ENCODE assay signal across 8 cellular contexts in the genomic region with DNA sequence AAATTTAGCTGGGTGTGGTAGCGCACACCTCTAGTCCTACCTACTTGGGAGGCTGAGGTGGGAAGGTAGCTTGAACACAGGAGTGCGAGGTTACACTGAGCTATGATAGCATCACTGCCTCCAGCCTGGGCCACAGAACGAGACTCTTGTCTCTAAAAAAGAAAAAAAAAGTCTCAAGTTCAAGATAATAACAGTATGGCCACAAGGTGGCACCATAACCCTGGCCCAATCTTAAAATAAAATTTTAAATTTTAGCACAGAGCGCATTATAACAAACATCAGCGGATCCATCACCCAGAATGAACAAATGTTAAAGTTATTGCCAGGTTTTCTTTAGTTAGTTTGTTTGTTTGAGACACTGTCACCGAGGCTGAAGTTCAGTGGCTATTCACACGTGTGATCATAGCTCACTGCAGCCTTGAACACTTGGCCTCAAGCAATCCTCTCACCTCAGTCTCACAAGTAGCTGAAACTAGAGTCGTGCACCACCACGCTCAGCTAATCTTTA. TPM values are rescaled to one million over a fixed set of nuclear protein-coding genes. Genes with fewer than 3 reads are reported as not detected.
DNase-seq lines count a peak whose midpoint lies in the region; ATAC-seq, FAIRE-seq and TF ChIP-seq lines count a peak whose summit lies in the region.

No MANE protein-coding gene starts in this region.

- TF ChIP-seq EP300 in A549 (IDR thresholded peaks at IDR 0.05): no peak

- no peaks in the 10 kb centered on the region for H3K36me3 ChIP-seq in adrenal gland (replicated peaks in 1 of 2)
- H3K36me3 ChIP-seq in uterus: no peaks in the 10 kb centered on the region

- TF ChIP-seq RAD21 in A549 (conservative IDR thresholded peaks at IDR 0.05 in 1 of 2, IDR thresholded peaks at IDR 0.05 in 1 of 2): peak; percentile 62 to 64

- in situ Hi-C loops in G401 (cut with HindIII; ENCODE audit: low sequenced_read_pairs): no loop called here

- no peak overlapping the region for H3K27ac ChIP-seq in A549
- H3K27ac ChIP-seq in adrenal gland: no peak overlapping the region
- H3K27ac ChIP-seq in uterus: no peak overlapping the region

- WGBS in A549 (ENCODE audit: missing lambda C conversion rate): 2% methylated on average over 9 of the region's 9 CpGs
- WGBS in adrenal gland, 4 donors: 6 to 12% (median 10%) methylated on average over 9 of the region's 9 CpGs

- H3K9me3 ChIP-seq in A549 (no peaks in the 10 kb centered on the region), adrenal gland (replicated peaks in 1 of 3) (no peaks in the 10 kb centered on the region), uterus (no peaks in the 10 kb centered on the region)

- peak; percentile 76 for TF ChIP-seq CTCF in A549 (IDR thresholded peaks at IDR 0.05)
- peak; percentile 58 to 80 (median 67) for TF ChIP-seq CTCF in adrenal gland (IDR thresholded peaks at IDR 0.05)
- TF ChIP-seq CTCF in uterus (IDR thresholded peaks at IDR 0.05): peak; percentile 57 to 77 (median 68)

- intact Hi-C loops in adrenal gland (cut with DNase I): loop anchor here in 1 of 2 donors (2.0 kb wide), 1 partner anchor 43 kb away; no protein-coding TSS in a partner anchor
- intact Hi-C loops in uterus (cut with DNase I; ENCODE audit: low total_unique reads): no loop called here

- no peak overlapping the region for H3K4me2 ChIP-seq in A549

- no peak for FAIRE-seq in A549 (lab: Jason Lieb, UNC)

- H3K4me3 ChIP-seq in A549: no peak overlapping the region
- no peak overlapping the region for H3K4me3 ChIP-seq in adrenal gland
- no peak overlapping the region for H3K4me3 ChIP-seq in uterus

- H3K27me3 ChIP-seq in adrenal gland (peaks cover 30% of the 10 kb centered on the region), uterus (peaks cover 9 to 16% of the 10 kb centered on the region in 2 donors)

- CTCF ChIA-PET in A549 (lab: Yijun Ruan, JAX): interaction anchor here (0.6 to 4.9 kb wide), 32 partner anchors 8 to 559 kb away, joined by 3 to 45 read pairs (median 4); no protein-coding TSS in a partner anchor

- ATAC-seq in A549: no peak

- DNase-seq in A549 (ENCODE audit: low read depth in 1 of 2, low spot score in 1 of 2): peak in 1 of 2 experiments; percentile 35
- peak; percentile 47 for DNase-seq in G401 (ENCODE audit: low spot score)
- DNase-seq in NCI-H69 (lab: John Stamatoyannopoulos, UW): peak; percentile 30
- peak in 3 of 7 donors; percentile 58 to 64 (median 61) for DNase-seq in adrenal gland
- DNase-seq in kidney tubule cell (ENCODE audit: low spot score): peak; percentile 51
- DNase-seq in uterus: no peak
- no peak for DNase-seq in ecto neural progenitor cell (ENCODE audit: low spot score)
- DNase-seq in GM19238 (ENCODE audit: insufficient read length, low spot score): no peak

- POLR2A ChIA-PET in A549 (lab: Yijun Ruan, JAX): no interaction called here

- H3K4me1 ChIP-seq in A549 (peaks cover 7% of the 10 kb centered on the region; the same call in 1 of the 3 replicates), adrenal gland (replicated peaks in 1 of 2) (peaks cover 2 to 3% of the 10 kb centered on the region in 2 donors), uterus (peaks cover 0 to 13% of the 10 kb centered on the region in 2 donors)

- TF ChIP-seq POLR2A in A549 (IDR thresholded peaks at IDR 0.05; ENCODE audit: low read length): no peak
- no peak for TF ChIP-seq POLR2A in adrenal gland (IDR thresholded peaks at IDR 0.05)
- TF ChIP-seq POLR2A in uterus (IDR thresholded peaks at IDR 0.05): no peak

TF ChIP-seq in A549, 52 proteins besides CTCF, POLR2A, EP300 and RAD21:
- TF ChIP-seq, protein P1, sequence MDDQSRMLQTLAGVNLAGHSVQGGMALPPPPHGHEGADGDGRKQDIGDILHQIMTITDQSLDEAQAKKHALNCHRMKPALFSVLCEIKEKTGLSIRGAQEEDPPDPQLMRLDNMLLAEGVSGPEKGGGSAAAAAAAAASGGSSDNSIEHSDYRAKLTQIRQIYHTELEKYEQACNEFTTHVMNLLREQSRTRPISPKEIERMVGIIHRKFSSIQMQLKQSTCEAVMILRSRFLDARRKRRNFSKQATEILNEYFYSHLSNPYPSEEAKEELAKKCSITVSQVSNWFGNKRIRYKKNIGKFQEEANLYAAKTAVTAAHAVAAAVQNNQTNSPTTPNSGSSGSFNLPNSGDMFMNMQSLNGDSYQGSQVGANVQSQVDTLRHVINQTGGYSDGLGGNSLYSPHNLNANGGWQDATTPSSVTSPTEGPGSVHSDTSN (IDR thresholded peaks at IDR 0.05): no peak
- TF ChIP-seq, protein P2, sequence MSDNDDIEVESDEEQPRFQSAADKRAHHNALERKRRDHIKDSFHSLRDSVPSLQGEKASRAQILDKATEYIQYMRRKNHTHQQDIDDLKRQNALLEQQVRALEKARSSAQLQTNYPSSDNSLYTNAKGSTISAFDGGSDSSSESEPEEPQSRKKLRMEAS (IDR thresholded peaks at IDR 0.05): no peak
- TF ChIP-seq ZC3H11A (IDR thresholded peaks at IDR 0.05): no peak
- TF ChIP-seq FOXS1 (CRISPR knock-in tag; IDR thresholded peaks at IDR 0.05): no peak
- TF ChIP-seq, protein P3, sequence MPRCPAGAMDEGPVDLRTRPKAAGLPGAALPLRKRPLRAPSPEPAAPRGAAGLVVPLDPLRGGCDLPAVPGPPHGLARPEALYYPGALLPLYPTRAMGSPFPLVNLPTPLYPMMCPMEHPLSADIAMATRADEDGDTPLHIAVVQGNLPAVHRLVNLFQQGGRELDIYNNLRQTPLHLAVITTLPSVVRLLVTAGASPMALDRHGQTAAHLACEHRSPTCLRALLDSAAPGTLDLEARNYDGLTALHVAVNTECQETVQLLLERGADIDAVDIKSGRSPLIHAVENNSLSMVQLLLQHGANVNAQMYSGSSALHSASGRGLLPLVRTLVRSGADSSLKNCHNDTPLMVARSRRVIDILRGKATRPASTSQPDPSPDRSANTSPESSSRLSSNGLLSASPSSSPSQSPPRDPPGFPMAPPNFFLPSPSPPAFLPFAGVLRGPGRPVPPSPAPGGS (IDR thresholded peaks at IDR 0.05): no peak
- TF ChIP-seq, protein P4, sequence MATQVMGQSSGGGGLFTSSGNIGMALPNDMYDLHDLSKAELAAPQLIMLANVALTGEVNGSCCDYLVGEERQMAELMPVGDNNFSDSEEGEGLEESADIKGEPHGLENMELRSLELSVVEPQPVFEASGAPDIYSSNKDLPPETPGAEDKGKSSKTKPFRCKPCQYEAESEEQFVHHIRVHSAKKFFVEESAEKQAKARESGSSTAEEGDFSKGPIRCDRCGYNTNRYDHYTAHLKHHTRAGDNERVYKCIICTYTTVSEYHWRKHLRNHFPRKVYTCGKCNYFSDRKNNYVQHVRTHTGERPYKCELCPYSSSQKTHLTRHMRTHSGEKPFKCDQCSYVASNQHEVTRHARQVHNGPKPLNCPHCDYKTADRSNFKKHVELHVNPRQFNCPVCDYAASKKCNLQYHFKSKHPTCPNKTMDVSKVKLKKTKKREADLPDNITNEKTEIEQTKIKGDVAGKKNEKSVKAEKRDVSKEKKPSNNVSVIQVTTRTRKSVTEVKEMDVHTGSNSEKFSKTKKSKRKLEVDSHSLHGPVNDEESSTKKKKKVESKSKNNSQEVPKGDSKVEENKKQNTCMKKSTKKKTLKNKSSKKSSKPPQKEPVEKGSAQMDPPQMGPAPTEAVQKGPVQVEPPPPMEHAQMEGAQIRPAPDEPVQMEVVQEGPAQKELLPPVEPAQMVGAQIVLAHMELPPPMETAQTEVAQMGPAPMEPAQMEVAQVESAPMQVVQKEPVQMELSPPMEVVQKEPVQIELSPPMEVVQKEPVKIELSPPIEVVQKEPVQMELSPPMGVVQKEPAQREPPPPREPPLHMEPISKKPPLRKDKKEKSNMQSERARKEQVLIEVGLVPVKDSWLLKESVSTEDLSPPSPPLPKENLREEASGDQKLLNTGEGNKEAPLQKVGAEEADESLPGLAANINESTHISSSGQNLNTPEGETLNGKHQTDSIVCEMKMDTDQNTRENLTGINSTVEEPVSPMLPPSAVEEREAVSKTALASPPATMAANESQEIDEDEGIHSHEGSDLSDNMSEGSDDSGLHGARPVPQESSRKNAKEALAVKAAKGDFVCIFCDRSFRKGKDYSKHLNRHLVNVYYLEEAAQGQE (IDR thresholded peaks at IDR 0.05): no peak
- peak; percentile 31; the same call in 1 of the 3 replicates for TF ChIP-seq SMC3 (IDR thresholded peaks at IDR 0.05)
- TF ChIP-seq CBX2 (IDR thresholded peaks at IDR 0.05; ENCODE audit: borderline replicate concordance, low read depth): no peak

RNA-seq across cellular contexts. Expression of a gene that starts 2.9 kb away (rescaled TPM):
- polyA plus RNA-seq in A549 (2011; rRNA removed) (0.04 TPM in 1 of 2 replicates, not detected in the other), A549 (2017; fragmentation: RNase III; extraction: RNeasy Plus Mini Kit Qiagen cat#74134 plus additional on column Dnase treatment) (0.13 to 0.30 TPM (median 0.21 TPM) in 3 replicates), adrenal gland (not detected)
- 0.09 TPM in 2 replicates for polyA plus RNA-seq in A549 (2012; cell fraction: cytosol; rRNA removed)
- 0.05 and 0.25 TPM in 2 replicates for polyA plus RNA-seq in A549 (2012; cell fraction: nucleus; rRNA removed)
- polyA minus RNA-seq in A549 (2011; rRNA and poly(A)+ RNA removed): not detected in 2 replicates
- total RNA-seq in G401 (2014; rRNA removed; shearing (Covaris generic)): 0.14 and 0.62 TPM in 2 replicates
- total RNA-seq in adrenal gland (not detected), uterus (not detected)

RNA-seq across cellular contexts. Expression of a gene that starts 17.7 kb away (rescaled TPM):
- polyA plus RNA-seq in A549 (2011; rRNA removed) (19.0 and 23.0 TPM in 2 replicates), A549 (2017; fragmentation: RNase III; extraction: RNeasy Plus Mini Kit Qiagen cat#74134 plus additional on column Dnase treatment) (16.3 to 19.9 TPM (median 16.3 TPM) in 3 replicates), adrenal gland (10 to 100 TPM; 11.3 to 42.7 (median 29.4) TPM)
- polyA plus RNA-seq in A549 (2012; cell fraction: cytosol; rRNA removed): 29.4 and 38.9 TPM in 2 replicates
- 30.4 and 33.3 TPM in 2 replicates for polyA plus RNA-seq in A549 (2012; cell fraction: nucleus; rRNA removed)
- 24.7 and 43.2 TPM in 2 replicates for polyA minus RNA-seq in A549 (2011; rRNA and poly(A)+ RNA removed)
- total RNA-seq in G401 (2014; rRNA removed; shearing (Covaris generic)): 15.8 and 26.2 TPM in 2 replicates
- total RNA-seq in adrenal gland (10 to 100 TPM; 12.8 to 61.0 (median 29.7) TPM), uterus (100 to 1,000 TPM in 1 of 4 donors, 10 to 100 TPM in 3; 54.1 to 222 (median 71.1) TPM)

Comparison
In these comparisons a context has a peak if more than half of its experiments do, and no peak if none do; other contexts are left out.
1. DNase-seq: peak in G401 (single experiment), NCI-H69 (single experiment) and kidney tubule cell (single experiment); none in uterus (0 of 2), ecto neural progenitor cell (single experiment) and GM19238 (single experiment).
2. Peak in every context shown above with its lines, with median percentiles within 50 percentile points of each other: CTCF ChIP-seq.